Comparison of ENCODE assay signal across 14 cellular contexts in the genomic region with DNA sequence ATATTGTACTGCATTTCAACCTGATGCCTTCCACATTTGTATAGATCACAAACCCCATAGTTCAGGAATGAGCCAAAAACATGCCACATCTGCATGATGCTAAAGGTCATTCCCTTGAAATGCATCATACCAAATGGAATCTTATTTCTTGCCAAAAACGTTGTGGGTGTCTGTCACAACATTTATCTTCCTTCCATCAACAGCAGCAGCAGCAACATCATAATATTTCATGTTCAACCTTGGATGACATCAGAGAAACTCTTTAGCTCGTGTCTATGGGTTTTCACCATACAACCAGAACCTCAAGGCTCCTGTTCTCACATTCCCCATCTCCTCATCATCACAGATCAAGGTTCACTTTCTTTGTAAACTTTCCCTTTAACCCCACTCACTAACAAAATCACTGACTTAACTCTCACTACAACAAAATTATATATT.
DNase-seq lines count a peak whose midpoint lies in the region; TF ChIP-seq lines count a peak whose summit lies in the region.
"Had no signal": no experiment of that assay in that cellular context is flagged by ENCODE, and none has a peak within 500 bp of the region (broad histone marks: within the 10 kb centered on the region; RNA-seq: fewer than 3 reads in every experiment).

No MANE protein-coding gene starts in this region.

- H3K27ac ChIP-seq in osteoblast (ENCODE audit: low read depth, low read length) = peak overlapping the region; percentile 97

- H3K27me3 ChIP-seq in osteoblast (ENCODE audit: insufficient read depth, low read length) = no peaks in the 10 kb centered on the region
- H3K27me3 ChIP-seq: adrenal gland had no signal

- no peaks in the 10 kb centered on the region for H4K20me1 ChIP-seq in osteoblast (ENCODE audit: insufficient read depth, low read length)

- DNase-seq in Caki2 (ENCODE audit: low read depth) = peak; percentile 14
- DNase-seq in NCI-H226 = peak; percentile 76
- DNase-seq in epithelial cell of esophagus (ENCODE audit: low read depth) = peak; percentile 21
- peak; percentile 91 for DNase-seq in osteoblast (ENCODE audit: insufficient read length, low spot score, missing footprints)
- DNase-seq in 8988T = no peak
- DNase-seq in lower leg skin (ENCODE audit: low spot score in 2 of 2) = no peak
- no peak for DNase-seq in hypothalamus (lab: John Stamatoyannopoulos, UW)
- no peak for DNase-seq in activated gamma-delta T cell treated with Interleukin-2 at 50 U/mL for 16 hours
- DNase-seq: CD4-positive, alpha-beta memory T cell; naive thymus-derived CD4-positive, alpha-beta T cell; NCI-H1436 treated with DMSO at 0.1 percent for 48 hours; NCI-H446 treated with DMSO at 0.1 percent for 48 hours; stimulated activated CD4-positive, alpha-beta T cell treated with anti-CD3 and anti-CD28 coated beads, Interleukin-4, amount 100 ng/mL, for 1 hour had no signal

- H3K79me2 ChIP-seq in osteoblast (ENCODE audit: insufficient read depth, low read length) = no peaks in the 10 kb centered on the region

- H2AFZ ChIP-seq in osteoblast (ENCODE audit: low read length) = no peak overlapping the region

- TF ChIP-seq POLR2A in lower leg skin (IDR thresholded peaks at IDR 0.05) = no peak

- no peak overlapping the region for H3K4me3 ChIP-seq in epithelial cell of esophagus (ENCODE audit: low read length)
- H3K4me3 ChIP-seq in osteoblast (ENCODE audit: insufficient read depth, low read length) = no peak overlapping the region
- H3K4me3 ChIP-seq in lower leg skin (ENCODE audit: low read depth, poor library complexity, severe bottlenecking) = no peak overlapping the region
- H3K4me3 ChIP-seq: adrenal gland had no signal

- intact Hi-C loops in lower leg skin (cut with DNase I; ENCODE audit: low total_unique reads) = no loop called here

- H3K4me2 ChIP-seq in osteoblast (ENCODE audit: insufficient read depth, low read length) = peak overlapping the region; percentile 15

- TF ChIP-seq CTCF in epithelial cell of esophagus (IDR thresholded peaks at IDR 0.05; ENCODE audit: insufficient read depth, low read depth, low read length, missing control alignments) = no peak
- TF ChIP-seq CTCF in osteoblast (IDR thresholded peaks at IDR 0.05; ENCODE audit: extremely low read depth, low read depth, low read length) = no peak
- no peak for TF ChIP-seq CTCF in lower leg skin (IDR thresholded peaks at IDR 0.05)

- H3K36me3 ChIP-seq in osteoblast (ENCODE audit: insufficient read depth, low read length) = no peaks in the 10 kb centered on the region
- H3K36me3 ChIP-seq: adrenal gland had no signal

- H3K4me1 ChIP-seq in osteoblast (ENCODE audit: insufficient read depth, low read length) = peaks cover 37% of the 10 kb centered on the region

- H3K9me3 ChIP-seq in osteoblast (ENCODE audit: low read depth, low read length) = no peaks in the 10 kb centered on the region

- WGBS in lower leg skin, 2 donors = 19 to 21% methylated on average over 2 of the region's 2 CpGs

- in situ Hi-C loops in Caki2 (cut with HindIII; ENCODE audit: low pct_unique_long_range_greater_than_20kb, low sequenced_read_pairs) = no loop called here

Comparison
In these comparisons a context has a peak if more than half of its experiments do, and no peak if none do; other contexts are left out.
1. DNase-seq: peak in Caki2 (single experiment), NCI-H226 (single experiment), epithelial cell of esophagus (single experiment) and osteoblast (single experiment); none in 8988T (single experiment), lower leg skin (0 of 2), hypothalamus (0 of 51) and activated gamma-delta T cell treated with Interleukin-2 at 50 U/mL for 16 hours (single experiment).